Comparison of ENCODE assay signal across 18 cellular contexts in the genomic region with DNA sequence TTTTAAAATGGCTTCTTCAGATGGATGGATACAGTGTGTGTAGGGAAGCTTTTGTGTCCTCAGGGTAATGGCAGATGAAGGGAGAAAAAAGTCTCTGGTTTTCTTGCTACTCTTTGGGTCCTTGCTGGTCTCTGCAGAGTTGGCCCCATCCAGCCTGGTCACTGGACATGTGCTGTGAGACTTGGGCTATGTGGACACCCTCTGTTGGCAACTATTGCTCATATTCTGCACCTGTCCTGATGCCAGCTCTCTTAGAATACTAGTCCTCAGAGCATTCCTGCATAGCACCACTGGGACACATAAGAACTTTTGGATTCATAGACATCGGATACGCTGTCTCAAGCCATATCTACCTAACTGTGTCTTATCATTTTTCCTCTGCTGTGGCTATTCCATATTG. TPM values are rescaled to one million over a fixed set of nuclear protein-coding genes. Genes with fewer than 3 reads are reported as not detected.
DNase-seq lines count a peak whose midpoint lies in the region; ATAC-seq and TF ChIP-seq lines count a peak whose summit lies in the region.
"Had no signal": no experiment of that assay in that cellular context is flagged by ENCODE, and none has a peak within 500 bp of the region (broad histone marks: within the 10 kb centered on the region; RNA-seq: fewer than 3 reads in every experiment).

No MANE protein-coding gene starts in this region.

- POLR2A ChIA-PET in OCI-LY7 (lab: Charles Lee): interaction anchor here (0.7 kb wide), 1 partner anchor 96 kb away, joined by 3 read pairs; no protein-coding TSS in a partner anchor

- no peak overlapping the region for H3K4me3 ChIP-seq in OCI-LY7 (ENCODE audit: low read depth, low read length, poor library complexity, severe bottlenecking)
- no peak overlapping the region for H3K4me3 ChIP-seq in tibial nerve
- H3K4me3 ChIP-seq: BLaER1 treated with 17β-estradiol and CSF1 and Interleukin-3, amounts not matched to agents 10 nM and 100 nM had no signal

- H3K27me3 Mint-ChIP-seq in nephron (ENCODE audit: low read depth): no peaks in the 10 kb centered on the region
- no peaks in the 10 kb centered on the region for H3K27me3 Mint-ChIP-seq in stimulated activated memory B cell treated with anti-CD40 and anti-IgM and Interleukin-4, amounts not matched to agents 10 μg/mL and 1 μg/mL and 100 μg/mL, for 72 hours
- H3K27me3 Mint-ChIP-seq: CD4-positive, alpha-beta T cell had no signal

- no peak for TF ChIP-seq EP300 in tibial nerve (IDR thresholded peaks at IDR 0.05)

- H3K4me2 ChIP-seq in OCI-LY7 (ENCODE audit: low read length): no peak overlapping the region
- H3K4me2 ChIP-seq: BLaER1 treated with 17β-estradiol and CSF1 and Interleukin-3, amounts not matched to agents 10 nM and 100 nM had no signal

- no peaks in the 10 kb centered on the region for H4K20me1 ChIP-seq in OCI-LY7 (ENCODE audit: insufficient read depth, low read length)
- H4K20me1 ChIP-seq: BLaER1 treated with 17β-estradiol and CSF1 and Interleukin-3, amounts not matched to agents 10 nM and 100 nM had no signal

- intact Hi-C loops in OCI-LY7 (cut with micrococcal nuclease; ENCODE audit: unreplicated experiment): no loop called here

- H3K4me1 ChIP-seq in OCI-LY7 (ENCODE audit: insufficient read depth, low read length, poor library complexity, severe bottlenecking) (peaks cover 40% of the 10 kb centered on the region), tibial nerve (peaks cover 0 to 22% (median 7%) of the 10 kb centered on the region in 4 donors)
- H3K4me1 ChIP-seq: Caco-2 had no signal

- peak overlapping the region; percentile 47; the same call in 1 of the 2 replicates for H2AFZ ChIP-seq in OCI-LY7 (ENCODE audit: low read length)

- TF ChIP-seq CTCF in OCI-LY7 (conservative IDR thresholded peaks at IDR 0.05; ENCODE audit: low read length) (no peak), nephron (IDR thresholded peaks at IDR 0.05; ENCODE audit: unreplicated experiment in 3 of 3) (no peak), tibial nerve (IDR thresholded peaks at IDR 0.05) (no peak)

- no TSS peak for BruUV-seq in OCI-LY7 (replicated peaks; lab: Mats Ljungman, UMichigan)

- H3K27me3 ChIP-seq in tibial nerve: no peaks in the 10 kb centered on the region
- H3K27me3 ChIP-seq: BLaER1 treated with 17β-estradiol and CSF1 and Interleukin-3, amounts not matched to agents 10 nM and 100 nM had no signal

- no peaks in the 10 kb centered on the region for H3K9me2 ChIP-seq in OCI-LY7 (ENCODE audit: insufficient read depth, low read length)

- TF ChIP-seq POLR2A in tibial nerve (IDR thresholded peaks at IDR 0.05): no peak

- H3K27ac ChIP-seq in OCI-LY7 (ENCODE audit: low read depth, low read length, poor library complexity, severe bottlenecking) (no peak overlapping the region), cingulate gyrus (ENCODE audit: low read depth, low read length) (peak overlapping the region; percentile 24), tibial nerve (no peak overlapping the region)
- H3K27ac ChIP-seq: BLaER1 treated with 17β-estradiol and CSF1 and Interleukin-3, amounts not matched to agents 10 nM and 100 nM; C4-2B had no signal

- DNase-seq in OCI-LY7 (ENCODE audit: low spot score) (no peak), tibial nerve (ENCODE audit: low spot score in 2 of 2) (no peak), SKM-1 (lab: John Stamatoyannopoulos, UW; ENCODE audit: unreplicated experiment) (no peak)
- DNase-seq: 8988T; ACHN; Caco-2; Calu3; CD4-positive, alpha-beta T cell; CD8-positive, alpha-beta T cell; DMS79 treated with DMSO at 0.1 percent for 48 hours; GF-D8 had no signal

- H3K4me3 Mint-ChIP-seq in nephron: no peak overlapping the region
- no peak overlapping the region for H3K4me3 Mint-ChIP-seq in stimulated activated memory B cell treated with anti-CD40 and anti-IgM and Interleukin-4, amounts not matched to agents 10 μg/mL and 1 μg/mL and 100 μg/mL, for 72 hours
- H3K4me3 Mint-ChIP-seq: CD4-positive, alpha-beta T cell; CD8-positive, alpha-beta T cell had no signal

- CTCF ChIA-PET in OCI-LY7 (lab: Charles Lee; ENCODE audit: unreplicated experiment): no interaction called here

- peaks cover 9% of the 10 kb centered on the region for H3K36me3 Mint-ChIP-seq in nephron (ENCODE audit: low read depth)
- H3K36me3 Mint-ChIP-seq in stimulated activated memory B cell treated with anti-CD40 and anti-IgM and Interleukin-4, amounts not matched to agents 10 μg/mL and 1 μg/mL and 100 μg/mL, for 72 hours: no peaks in the 10 kb centered on the region
- H3K36me3 Mint-ChIP-seq: CD8-positive, alpha-beta T cell had no signal

- H3K79me2 ChIP-seq in OCI-LY7 (ENCODE audit: insufficient read depth, low read depth, low read length): no peaks in the 10 kb centered on the region

- no peaks in the 10 kb centered on the region; the same call in 1 of the 2 replicates for H3K36me3 ChIP-seq in OCI-LY7 (ENCODE audit: insufficient read depth, low read length)
- H3K36me3 ChIP-seq in tibial nerve: no peaks in the 10 kb centered on the region
- H3K36me3 ChIP-seq: BLaER1 treated with 17β-estradiol and CSF1 and Interleukin-3, amounts not matched to agents 10 nM and 100 nM had no signal

- peak overlapping the region; percentile 27 to 86 (median 84) for H3K27ac Mint-ChIP-seq in nephron
- no peak overlapping the region for H3K27ac Mint-ChIP-seq in stimulated activated memory B cell treated with anti-CD40 and anti-IgM and Interleukin-4, amounts not matched to agents 10 μg/mL and 1 μg/mL and 100 μg/mL, for 72 hours
- H3K27ac Mint-ChIP-seq: CD4-positive, alpha-beta T cell; CD8-positive, alpha-beta T cell had no signal

- WGBS in tibial nerve, 2 donors: 91 to 98% methylated on average over 2 of the region's 2 CpGs

- H3K9me3 ChIP-seq in OCI-LY7 (ENCODE audit: low read length): peaks cover 12% of the 10 kb centered on the region; the same call in 1 of the 2 replicates
- no peaks in the 10 kb centered on the region for H3K9me3 ChIP-seq in tibial nerve
- H3K9me3 ChIP-seq: BLaER1 treated with 17β-estradiol and CSF1 and Interleukin-3, amounts not matched to agents 10 nM and 100 nM; Caco-2 had no signal

- H3K9me3 Mint-ChIP-seq in nephron: peaks cover 5% of the 10 kb centered on the region
- H3K9me3 Mint-ChIP-seq in stimulated activated memory B cell treated with anti-CD40 and anti-IgM and Interleukin-4, amounts not matched to agents 10 μg/mL and 1 μg/mL and 100 μg/mL, for 72 hours: no peaks in the 10 kb centered on the region

- ATAC-seq in stimulated activated memory B cell treated with anti-CD40 and anti-IgM and Interleukin-4, amounts not matched to agents 10 μg/mL and 1 μg/mL and 100 μg/mL, for 72 hours: peak; percentile 35
- ATAC-seq in HG02973 (IDR thresholded peaks at IDR 0.05; ENCODE audit: unreplicated experiment): no peak
- no peak for ATAC-seq in GM21529 (IDR thresholded peaks at IDR 0.05; ENCODE audit: unreplicated experiment)
- ATAC-seq: CD8-positive, alpha-beta T cell had no signal

- peaks cover 57% of the 10 kb centered on the region for H3K4me1 Mint-ChIP-seq in nephron
- H3K4me1 Mint-ChIP-seq in stimulated activated memory B cell treated with anti-CD40 and anti-IgM and Interleukin-4, amounts not matched to agents 10 μg/mL and 1 μg/mL and 100 μg/mL, for 72 hours: no peaks in the 10 kb centered on the region

RNA-seq across cellular contexts. Expression of a gene that starts 20.0 kb away (rescaled TPM):
- 1.6 and 4.2 TPM in 2 replicates for total RNA-seq in OCI-LY7 (2014; rRNA removed; shearing (Covaris generic))
- 0.68 and 0.85 TPM in 2 replicates for total RNA-seq in OCI-LY7 (2022)
- 10 to 100 TPM; 32.0 to 60.5 (median 35.8) TPM for total RNA-seq in tibial nerve
- total RNA-seq: CD4-positive, alpha-beta T cell; CD8-positive, alpha-beta T cell had no signal

Comparison
In these comparisons a context has a peak if more than half of its experiments do, and no peak if none do; other contexts are left out.
1. RNA of a gene that starts 20.0 kb away (total RNA-seq): 32.0 to 60.5 TPM in tibial nerve; 0.68 to 4.2 TPM in OCI-LY7; every median in the first group is over 4 times any median in the second.